Comparison of ENCODE assay signal across 17 cellular contexts in the genomic region with DNA sequence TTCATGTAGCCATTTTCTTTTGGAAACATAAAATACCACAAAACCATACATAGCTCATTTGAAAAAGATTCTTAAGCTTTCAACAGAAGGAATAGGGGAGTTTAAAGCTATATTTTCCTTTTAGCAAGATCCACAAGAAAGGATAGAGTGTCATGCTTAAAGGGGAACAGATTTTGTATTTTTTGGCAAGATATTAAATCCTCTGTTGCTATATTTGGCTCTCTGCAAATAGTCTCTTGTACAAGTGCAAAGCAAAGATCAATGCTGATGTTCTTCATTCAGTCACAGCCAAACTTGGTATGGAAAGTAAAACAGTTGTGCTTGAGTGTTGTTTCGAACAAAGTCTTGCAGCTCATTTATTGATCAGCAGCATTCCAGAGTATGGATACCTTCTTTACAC. TPM values are rescaled to one million over a fixed set of nuclear protein-coding genes. Genes with fewer than 3 reads are reported as not detected.
"Had no signal": no experiment of that assay in that cellular context is flagged by ENCODE, and none has a peak within 500 bp of the region (broad histone marks: within the 10 kb centered on the region; RNA-seq: fewer than 3 reads in every experiment).

No MANE protein-coding gene starts in this region.

- ATAC-seq: activated T-helper 17 cell treated with anti-CD3 and anti-CD28 coated beads, Interleukin-2, amount 50 U/mL, for 72 hours; naive thymus-derived CD8-positive, alpha-beta T cell; stimulated activated naive CD8-positive, alpha-beta T cell treated with anti-CD3 and anti-CD28 coated beads, Interleukin-15, amount 100 ng/mL, for 72 hours had no signal

- H3K4me1 Mint-ChIP-seq: activated T-helper 17 cell treated with anti-CD3 and anti-CD28 coated beads, Interleukin-2, amount 50 U/mL, for 72 hours; immature natural killer cell; naive thymus-derived CD8-positive, alpha-beta T cell; stimulated activated naive CD8-positive, alpha-beta T cell treated with anti-CD3 and anti-CD28 coated beads, Interleukin-15, amount 100 ng/mL, for 72 hours had no signal

- H3K27me3 ChIP-seq: esophagus squamous epithelium, neutrophil had no signal

- H3K36me3 Mint-ChIP-seq: immature natural killer cell; naive thymus-derived CD8-positive, alpha-beta T cell had no signal

- H3K9me3 Mint-ChIP-seq: activated T-helper 17 cell treated with anti-CD3 and anti-CD28 coated beads, Interleukin-2, amount 50 U/mL, for 72 hours had no signal

- H3K4me1 ChIP-seq: esophagus squamous epithelium had no signal

- H3K4me3 Mint-ChIP-seq: activated T-helper 17 cell treated with anti-CD3 and anti-CD28 coated beads, Interleukin-2, amount 50 U/mL, for 72 hours; immature natural killer cell; naive thymus-derived CD8-positive, alpha-beta T cell; stimulated activated naive CD8-positive, alpha-beta T cell treated with anti-CD3 and anti-CD28 coated beads, Interleukin-15, amount 100 ng/mL, for 72 hours had no signal

- H3K9me3 ChIP-seq: esophagus squamous epithelium, neutrophil had no signal

- H3K36me3 ChIP-seq: esophagus squamous epithelium, neutrophil had no signal

- H3K27ac ChIP-seq: neutrophil had no signal

- H3K27me3 Mint-ChIP-seq: activated T-helper 17 cell treated with anti-CD3 and anti-CD28 coated beads, Interleukin-2, amount 50 U/mL, for 72 hours; stimulated activated naive CD8-positive, alpha-beta T cell treated with anti-CD3 and anti-CD28 coated beads, Interleukin-15, amount 100 ng/mL, for 72 hours had no signal

- DNase-seq: activated CD4-positive, alpha-beta T cell treated with anti-CD3 and anti-CD28 coated beads, Interleukin-2, amount 50 U/mL, for 1 hour; activated CD4-positive, CD25-positive, alpha-beta regulatory T cell; activated naive CD4-positive, alpha-beta T cell treated with Interleukin-2 at 50 U/mL for 16 hours; activated T-cell treated with anti-CD3 and anti-CD28 coated beads for 4 hours; central memory CD4-positive, alpha-beta T cell; cortex of kidney; effector CD4-positive, alpha-beta T cell; esophagus squamous epithelium; foreskin melanocyte; immature natural killer cell; left cardiac atrium; naive thymus-derived CD8-positive, alpha-beta T cell; posterior cingulate gyrus; stimulated activated CD4-positive, alpha-beta T cell treated with anti-CD3 and anti-CD28 coated beads, Interleukin-1b, Interleukin-23, amount 100 ng/mL, for 48 hours; stimulated activated naive CD8-positive, alpha-beta T cell treated with anti-CD3 and anti-CD28 coated beads, Interleukin-15, amount 100 ng/mL, for 72 hours had no signal

RNA-seq across cellular contexts. Expression of a gene that starts 52.6 kb away (rescaled TPM):
- total RNA-seq: naive thymus-derived CD8-positive, alpha-beta T cell had no signal
